In the genomic region with DNA sequence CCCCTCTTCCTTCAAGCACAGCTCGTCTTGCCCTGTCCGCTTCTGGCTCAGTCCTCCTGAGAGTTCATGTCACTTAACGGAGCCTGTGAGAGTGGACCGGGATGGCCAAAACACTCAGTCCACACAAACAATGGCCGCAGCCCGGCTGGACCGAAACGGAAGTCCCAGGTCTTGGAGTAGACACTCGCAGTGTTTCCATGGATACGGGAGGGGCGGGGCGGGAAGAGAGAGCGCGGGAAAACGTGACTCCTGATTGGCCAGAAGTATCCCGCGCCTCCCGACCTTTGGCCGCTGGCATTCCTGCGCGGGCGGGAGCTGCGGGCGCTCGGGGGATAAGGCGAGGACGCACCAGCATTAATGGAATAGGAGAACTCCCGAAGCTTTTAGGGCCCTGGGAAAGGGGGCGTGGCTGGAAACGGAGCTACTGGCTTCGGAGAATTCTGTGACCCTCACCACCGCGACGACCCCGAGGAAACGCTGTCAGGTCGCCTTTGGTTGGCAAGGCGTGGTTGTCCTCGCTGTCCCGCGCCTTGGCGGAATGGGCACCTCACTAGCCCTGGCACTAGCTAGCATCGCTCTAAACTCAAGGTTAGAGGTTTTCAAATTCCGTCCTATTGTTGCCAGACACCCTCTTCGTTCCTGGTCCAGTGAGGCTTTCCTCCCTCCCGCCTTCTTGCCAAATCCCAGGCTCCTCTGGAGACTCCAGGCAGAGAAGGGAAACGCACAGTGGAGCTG, we compare ENCODE assay signal across 1 cellular context.
TF ChIP-seq lines count a peak whose summit lies in the region.

A gene with protein sequence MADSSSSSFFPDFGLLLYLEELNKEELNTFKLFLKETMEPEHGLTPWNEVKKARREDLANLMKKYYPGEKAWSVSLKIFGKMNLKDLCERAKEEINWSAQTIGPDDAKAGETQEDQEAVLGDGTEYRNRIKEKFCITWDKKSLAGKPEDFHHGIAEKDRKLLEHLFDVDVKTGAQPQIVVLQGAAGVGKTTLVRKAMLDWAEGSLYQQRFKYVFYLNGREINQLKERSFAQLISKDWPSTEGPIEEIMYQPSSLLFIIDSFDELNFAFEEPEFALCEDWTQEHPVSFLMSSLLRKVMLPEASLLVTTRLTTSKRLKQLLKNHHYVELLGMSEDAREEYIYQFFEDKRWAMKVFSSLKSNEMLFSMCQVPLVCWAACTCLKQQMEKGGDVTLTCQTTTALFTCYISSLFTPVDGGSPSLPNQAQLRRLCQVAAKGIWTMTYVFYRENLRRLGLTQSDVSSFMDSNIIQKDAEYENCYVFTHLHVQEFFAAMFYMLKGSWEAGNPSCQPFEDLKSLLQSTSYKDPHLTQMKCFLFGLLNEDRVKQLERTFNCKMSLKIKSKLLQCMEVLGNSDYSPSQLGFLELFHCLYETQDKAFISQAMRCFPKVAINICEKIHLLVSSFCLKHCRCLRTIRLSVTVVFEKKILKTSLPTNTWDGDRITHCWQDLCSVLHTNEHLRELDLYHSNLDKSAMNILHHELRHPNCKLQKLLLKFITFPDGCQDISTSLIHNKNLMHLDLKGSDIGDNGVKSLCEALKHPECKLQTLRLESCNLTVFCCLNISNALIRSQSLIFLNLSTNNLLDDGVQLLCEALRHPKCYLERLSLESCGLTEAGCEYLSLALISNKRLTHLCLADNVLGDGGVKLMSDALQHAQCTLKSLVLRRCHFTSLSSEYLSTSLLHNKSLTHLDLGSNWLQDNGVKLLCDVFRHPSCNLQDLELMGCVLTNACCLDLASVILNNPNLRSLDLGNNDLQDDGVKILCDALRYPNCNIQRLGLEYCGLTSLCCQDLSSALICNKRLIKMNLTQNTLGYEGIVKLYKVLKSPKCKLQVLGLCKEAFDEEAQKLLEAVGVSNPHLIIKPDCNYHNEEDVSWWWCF (plus strand): TSS at position 297 of the 735 bp plus-strand sequence. CDS start 18,108 bp downstream, outside the sequence.
A gene (minus strand): TSS at position 164 of the 735 bp plus-strand sequence. CDS start 17,511 bp downstream, outside the sequence.

TF ChIP-seq in HepG2, 621 proteins besides CTCF, POLR2A, EP300 and RAD21 (continued from another document and continues in another):
- TF ChIP-seq, protein P1, sequence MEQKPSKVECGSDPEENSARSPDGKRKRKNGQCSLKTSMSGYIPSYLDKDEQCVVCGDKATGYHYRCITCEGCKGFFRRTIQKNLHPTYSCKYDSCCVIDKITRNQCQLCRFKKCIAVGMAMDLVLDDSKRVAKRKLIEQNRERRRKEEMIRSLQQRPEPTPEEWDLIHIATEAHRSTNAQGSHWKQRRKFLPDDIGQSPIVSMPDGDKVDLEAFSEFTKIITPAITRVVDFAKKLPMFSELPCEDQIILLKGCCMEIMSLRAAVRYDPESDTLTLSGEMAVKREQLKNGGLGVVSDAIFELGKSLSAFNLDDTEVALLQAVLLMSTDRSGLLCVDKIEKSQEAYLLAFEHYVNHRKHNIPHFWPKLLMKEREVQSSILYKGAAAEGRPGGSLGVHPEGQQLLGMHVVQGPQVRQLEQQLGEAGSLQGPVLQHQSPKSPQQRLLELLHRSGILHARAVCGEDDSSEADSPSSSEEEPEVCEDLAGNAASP (CRISPR knock-in tag; IDR thresholded peaks at IDR 0.05; ENCODE audit: borderline replicate concordance) = no peak
- TF ChIP-seq, protein P2, sequence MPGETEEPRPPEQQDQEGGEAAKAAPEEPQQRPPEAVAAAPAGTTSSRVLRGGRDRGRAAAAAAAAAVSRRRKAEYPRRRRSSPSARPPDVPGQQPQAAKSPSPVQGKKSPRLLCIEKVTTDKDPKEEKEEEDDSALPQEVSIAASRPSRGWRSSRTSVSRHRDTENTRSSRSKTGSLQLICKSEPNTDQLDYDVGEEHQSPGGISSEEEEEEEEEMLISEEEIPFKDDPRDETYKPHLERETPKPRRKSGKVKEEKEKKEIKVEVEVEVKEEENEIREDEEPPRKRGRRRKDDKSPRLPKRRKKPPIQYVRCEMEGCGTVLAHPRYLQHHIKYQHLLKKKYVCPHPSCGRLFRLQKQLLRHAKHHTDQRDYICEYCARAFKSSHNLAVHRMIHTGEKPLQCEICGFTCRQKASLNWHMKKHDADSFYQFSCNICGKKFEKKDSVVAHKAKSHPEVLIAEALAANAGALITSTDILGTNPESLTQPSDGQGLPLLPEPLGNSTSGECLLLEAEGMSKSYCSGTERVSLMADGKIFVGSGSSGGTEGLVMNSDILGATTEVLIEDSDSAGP (CRISPR knock-in tag; IDR thresholded peaks at IDR 0.05; ENCODE audit: borderline replicate concordance) = peak; percentile 31; the same call in 1 of the 2 replicates
- peak; percentile 39; the same call in 1 of the 2 replicates for TF ChIP-seq NR2F2 (IDR thresholded peaks at IDR 0.05; ENCODE audit: borderline replicate concordance, low read depth)
- no peak for TF ChIP-seq ZNF572 (CRISPR knock-in tag; IDR thresholded peaks at IDR 0.05)
- TF ChIP-seq, protein P3, sequence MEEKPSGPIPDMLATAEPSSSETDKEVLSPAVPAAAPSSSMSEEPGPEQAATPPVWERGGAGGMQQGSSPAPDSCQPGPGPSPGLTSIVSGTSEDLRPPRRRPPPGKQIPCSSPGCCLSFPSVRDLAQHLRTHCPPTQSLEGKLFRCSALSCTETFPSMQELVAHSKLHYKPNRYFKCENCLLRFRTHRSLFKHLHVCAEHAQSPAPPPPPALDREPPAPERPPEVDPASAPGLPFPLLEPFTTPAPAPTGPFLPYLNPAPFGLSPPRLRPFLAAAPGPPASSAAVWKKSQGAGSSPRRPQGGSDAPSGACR (CRISPR knock-in tag; IDR thresholded peaks at IDR 0.05) = no peak
- TF ChIP-seq PAF1 (CRISPR knock-in tag; IDR thresholded peaks at IDR 0.05) = no peak
- TF ChIP-seq, protein P4, sequence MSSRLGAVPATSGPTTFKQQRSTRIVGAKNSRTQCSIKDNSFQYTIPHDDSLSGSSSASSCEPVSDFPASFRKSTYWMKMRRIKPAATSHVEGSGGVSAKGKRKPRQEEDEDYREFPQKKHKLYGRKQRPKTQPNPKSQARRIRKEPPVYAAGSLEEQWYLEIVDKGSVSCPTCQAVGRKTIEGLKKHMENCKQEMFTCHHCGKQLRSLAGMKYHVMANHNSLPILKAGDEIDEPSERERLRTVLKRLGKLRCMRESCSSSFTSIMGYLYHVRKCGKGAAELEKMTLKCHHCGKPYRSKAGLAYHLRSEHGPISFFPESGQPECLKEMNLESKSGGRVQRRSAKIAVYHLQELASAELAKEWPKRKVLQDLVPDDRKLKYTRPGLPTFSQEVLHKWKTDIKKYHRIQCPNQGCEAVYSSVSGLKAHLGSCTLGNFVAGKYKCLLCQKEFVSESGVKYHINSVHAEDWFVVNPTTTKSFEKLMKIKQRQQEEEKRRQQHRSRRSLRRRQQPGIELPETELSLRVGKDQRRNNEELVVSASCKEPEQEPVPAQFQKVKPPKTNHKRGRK (CRISPR knock-in tag; IDR thresholded peaks at IDR 0.05) = no peak
- no peak for TF ChIP-seq ZNF530 (CRISPR knock-in tag; IDR thresholded peaks at IDR 0.05; ENCODE audit: low read depth)
- TF ChIP-seq SMC3 (IDR thresholded peaks at IDR 0.05; ENCODE audit: low read length) = no peak
- 0 out of 2 replicates have a peak, but pooled peaks have one; percentile 45 for TF ChIP-seq ZNF792 (CRISPR knock-in tag; IDR thresholded peaks at IDR 0.05)
- no peak for TF ChIP-seq FOXK2 (IDR thresholded peaks at IDR 0.05)
- TF ChIP-seq ZNF430 (CRISPR knock-in tag; IDR thresholded peaks at IDR 0.05) = 0 out of 2 replicates have a peak, but pooled peaks have one; percentile 26
- no peak for TF ChIP-seq CBX5 (CRISPR knock-in tag; IDR thresholded peaks at IDR 0.05; ENCODE audit: borderline replicate concordance)
- no peak for TF ChIP-seq ZNF678 (CRISPR knock-in tag; IDR thresholded peaks at IDR 0.05)
- no peak for TF ChIP-seq ZSCAN21 (CRISPR knock-in tag; IDR thresholded peaks at IDR 0.05; ENCODE audit: borderline replicate concordance)
- TF ChIP-seq ZNF737 (CRISPR knock-in tag; IDR thresholded peaks at IDR 0.05; ENCODE audit: borderline replicate concordance) = no peak
- TF ChIP-seq, protein P5, sequence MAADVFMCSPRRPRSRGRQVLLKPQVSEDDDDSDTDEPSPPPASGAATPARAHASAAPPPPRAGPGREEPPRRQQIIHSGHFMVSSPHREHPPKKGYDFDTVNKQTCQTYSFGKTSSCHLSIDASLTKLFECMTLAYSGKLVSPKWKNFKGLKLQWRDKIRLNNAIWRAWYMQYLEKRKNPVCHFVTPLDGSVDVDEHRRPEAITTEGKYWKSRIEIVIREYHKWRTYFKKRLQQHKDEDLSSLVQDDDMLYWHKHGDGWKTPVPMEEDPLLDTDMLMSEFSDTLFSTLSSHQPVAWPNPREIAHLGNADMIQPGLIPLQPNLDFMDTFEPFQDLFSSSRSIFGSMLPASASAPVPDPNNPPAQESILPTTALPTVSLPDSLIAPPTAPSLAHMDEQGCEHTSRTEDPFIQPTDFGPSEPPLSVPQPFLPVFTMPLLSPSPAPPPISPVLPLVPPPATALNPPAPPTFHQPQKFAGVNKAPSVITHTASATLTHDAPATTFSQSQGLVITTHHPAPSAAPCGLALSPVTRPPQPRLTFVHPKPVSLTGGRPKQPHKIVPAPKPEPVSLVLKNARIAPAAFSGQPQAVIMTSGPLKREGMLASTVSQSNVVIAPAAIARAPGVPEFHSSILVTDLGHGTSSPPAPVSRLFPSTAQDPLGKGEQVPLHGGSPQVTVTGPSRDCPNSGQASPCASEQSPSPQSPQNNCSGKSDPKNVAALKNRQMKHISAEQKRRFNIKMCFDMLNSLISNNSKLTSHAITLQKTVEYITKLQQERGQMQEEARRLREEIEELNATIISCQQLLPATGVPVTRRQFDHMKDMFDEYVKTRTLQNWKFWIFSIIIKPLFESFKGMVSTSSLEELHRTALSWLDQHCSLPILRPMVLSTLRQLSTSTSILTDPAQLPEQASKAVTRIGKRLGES (CRISPR knock-in tag; IDR thresholded peaks at IDR 0.05; ENCODE audit: borderline replicate concordance) = no peak
- no peak for TF ChIP-seq ZBTB8A (CRISPR knock-in tag; IDR thresholded peaks at IDR 0.05; ENCODE audit: borderline replicate concordance, low read depth)
- TF ChIP-seq CEBPG (CRISPR knock-in tag; IDR thresholded peaks at IDR 0.05) = no peak
- no peak for TF ChIP-seq PLRG1 (conservative IDR thresholded peaks at IDR 0.05)
- TF ChIP-seq, protein P6, sequence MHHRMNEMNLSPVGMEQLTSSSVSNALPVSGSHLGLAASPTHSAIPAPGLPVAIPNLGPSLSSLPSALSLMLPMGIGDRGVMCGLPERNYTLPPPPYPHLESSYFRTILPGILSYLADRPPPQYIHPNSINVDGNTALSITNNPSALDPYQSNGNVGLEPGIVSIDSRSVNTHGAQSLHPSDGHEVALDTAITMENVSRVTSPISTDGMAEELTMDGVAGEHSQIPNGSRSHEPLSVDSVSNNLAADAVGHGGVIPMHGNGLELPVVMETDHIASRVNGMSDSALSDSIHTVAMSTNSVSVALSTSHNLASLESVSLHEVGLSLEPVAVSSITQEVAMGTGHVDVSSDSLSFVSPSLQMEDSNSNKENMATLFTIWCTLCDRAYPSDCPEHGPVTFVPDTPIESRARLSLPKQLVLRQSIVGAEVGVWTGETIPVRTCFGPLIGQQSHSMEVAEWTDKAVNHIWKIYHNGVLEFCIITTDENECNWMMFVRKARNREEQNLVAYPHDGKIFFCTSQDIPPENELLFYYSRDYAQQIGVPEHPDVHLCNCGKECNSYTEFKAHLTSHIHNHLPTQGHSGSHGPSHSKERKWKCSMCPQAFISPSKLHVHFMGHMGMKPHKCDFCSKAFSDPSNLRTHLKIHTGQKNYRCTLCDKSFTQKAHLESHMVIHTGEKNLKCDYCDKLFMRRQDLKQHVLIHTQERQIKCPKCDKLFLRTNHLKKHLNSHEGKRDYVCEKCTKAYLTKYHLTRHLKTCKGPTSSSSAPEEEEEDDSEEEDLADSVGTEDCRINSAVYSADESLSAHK (CRISPR knock-in tag; IDR thresholded peaks at IDR 0.05; ENCODE audit: borderline replicate concordance) = no peak
- no peak for TF ChIP-seq SRSF4 (IDR thresholded peaks at IDR 0.05; ENCODE audit: low read depth, low read length, poor library complexity, severe bottlenecking)
- TF ChIP-seq KMT2B (CRISPR knock-in tag; IDR thresholded peaks at IDR 0.05) = no peak
- TF ChIP-seq, protein P7, sequence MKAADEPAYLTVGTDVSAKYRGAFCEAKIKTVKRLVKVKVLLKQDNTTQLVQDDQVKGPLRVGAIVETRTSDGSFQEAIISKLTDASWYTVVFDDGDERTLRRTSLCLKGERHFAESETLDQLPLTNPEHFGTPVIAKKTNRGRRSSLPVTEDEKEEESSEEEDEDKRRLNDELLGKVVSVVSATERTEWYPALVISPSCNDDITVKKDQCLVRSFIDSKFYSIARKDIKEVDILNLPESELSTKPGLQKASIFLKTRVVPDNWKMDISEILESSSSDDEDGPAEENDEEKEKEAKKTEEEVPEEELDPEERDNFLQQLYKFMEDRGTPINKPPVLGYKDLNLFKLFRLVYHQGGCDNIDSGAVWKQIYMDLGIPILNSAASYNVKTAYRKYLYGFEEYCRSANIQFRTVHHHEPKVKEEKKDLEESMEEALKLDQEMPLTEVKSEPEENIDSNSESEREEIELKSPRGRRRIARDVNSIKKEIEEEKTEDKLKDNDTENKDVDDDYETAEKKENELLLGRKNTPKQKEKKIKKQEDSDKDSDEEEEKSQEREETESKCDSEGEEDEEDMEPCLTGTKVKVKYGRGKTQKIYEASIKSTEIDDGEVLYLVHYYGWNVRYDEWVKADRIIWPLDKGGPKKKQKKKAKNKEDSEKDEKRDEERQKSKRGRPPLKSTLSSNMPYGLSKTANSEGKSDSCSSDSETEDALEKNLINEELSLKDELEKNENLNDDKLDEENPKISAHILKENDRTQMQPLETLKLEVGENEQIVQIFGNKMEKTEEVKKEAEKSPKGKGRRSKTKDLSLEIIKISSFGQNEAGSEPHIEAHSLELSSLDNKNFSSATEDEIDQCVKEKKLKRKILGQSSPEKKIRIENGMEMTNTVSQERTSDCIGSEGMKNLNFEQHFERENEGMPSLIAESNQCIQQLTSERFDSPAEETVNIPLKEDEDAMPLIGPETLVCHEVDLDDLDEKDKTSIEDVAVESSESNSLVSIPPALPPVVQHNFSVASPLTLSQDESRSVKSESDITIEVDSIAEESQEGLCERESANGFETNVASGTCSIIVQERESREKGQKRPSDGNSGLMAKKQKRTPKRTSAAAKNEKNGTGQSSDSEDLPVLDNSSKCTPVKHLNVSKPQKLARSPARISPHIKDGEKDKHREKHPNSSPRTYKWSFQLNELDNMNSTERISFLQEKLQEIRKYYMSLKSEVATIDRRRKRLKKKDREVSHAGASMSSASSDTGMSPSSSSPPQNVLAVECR (CRISPR knock-in tag; IDR thresholded peaks at IDR 0.05; ENCODE audit: borderline replicate concordance) = peak; percentile 72
- TF ChIP-seq, protein P8, sequence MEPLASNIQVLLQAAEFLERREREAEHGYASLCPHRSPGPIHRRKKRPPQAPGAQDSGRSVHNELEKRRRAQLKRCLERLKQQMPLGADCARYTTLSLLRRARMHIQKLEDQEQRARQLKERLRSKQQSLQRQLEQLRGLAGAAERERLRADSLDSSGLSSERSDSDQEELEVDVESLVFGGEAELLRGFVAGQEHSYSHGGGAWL (CRISPR knock-in tag; IDR thresholded peaks at IDR 0.05) = no peak
- TF ChIP-seq U2AF2 (IDR thresholded peaks at IDR 0.05; ENCODE audit: low read depth, low read length) = no peak
- TF ChIP-seq, protein P9, sequence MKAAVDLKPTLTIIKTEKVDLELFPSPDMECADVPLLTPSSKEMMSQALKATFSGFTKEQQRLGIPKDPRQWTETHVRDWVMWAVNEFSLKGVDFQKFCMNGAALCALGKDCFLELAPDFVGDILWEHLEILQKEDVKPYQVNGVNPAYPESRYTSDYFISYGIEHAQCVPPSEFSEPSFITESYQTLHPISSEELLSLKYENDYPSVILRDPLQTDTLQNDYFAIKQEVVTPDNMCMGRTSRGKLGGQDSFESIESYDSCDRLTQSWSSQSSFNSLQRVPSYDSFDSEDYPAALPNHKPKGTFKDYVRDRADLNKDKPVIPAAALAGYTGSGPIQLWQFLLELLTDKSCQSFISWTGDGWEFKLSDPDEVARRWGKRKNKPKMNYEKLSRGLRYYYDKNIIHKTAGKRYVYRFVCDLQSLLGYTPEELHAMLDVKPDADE (CRISPR knock-in tag; IDR thresholded peaks at IDR 0.05) = no peak
- TF ChIP-seq IKZF4 (CRISPR knock-in tag; IDR thresholded peaks at IDR 0.05; ENCODE audit: borderline replicate concordance, low read depth, not compliant biosample characterization) = no peak
- no peak for TF ChIP-seq KAT7 (CRISPR knock-in tag; IDR thresholded peaks at IDR 0.05; ENCODE audit: borderline replicate concordance)
- TF ChIP-seq MEIS2 (CRISPR knock-in tag; IDR thresholded peaks at IDR 0.05) = no peak
- TF ChIP-seq SCMH1 (CRISPR knock-in tag; IDR thresholded peaks at IDR 0.05; ENCODE audit: borderline replicate concordance) = no peak
